ENCODE assay signal across 20 cellular contexts in genomic region chr21:23455676-23456075, GRCh38.
DNase-seq lines count a peak whose midpoint lies in the region; ATAC-seq and TF ChIP-seq lines count a peak whose summit lies in the region.
"Had no signal": no experiment of that assay in that cellular context is flagged by ENCODE, and none has a peak within 500 bp of the region (broad histone marks: within the 10 kb centered on the region; RNA-seq: fewer than 3 reads in every experiment).

No MANE protein-coding gene starts in this region.

- H3K27ac ChIP-seq in gastroesophageal sphincter (no peak overlapping the region), heart right ventricle (no peak overlapping the region)
- H3K27ac ChIP-seq: GM23248 had no signal

- TF ChIP-seq CTCF in gastroesophageal sphincter (IDR thresholded peaks at IDR 0.05) (no peak), heart right ventricle (IDR thresholded peaks at IDR 0.05) (no peak), foreskin fibroblast (IDR thresholded peaks at IDR 0.05; ENCODE audit: low read depth, low read length) (no peak)

- intact Hi-C loops in heart right ventricle (cut with DNase I) = no loop called here

- H3K4me1 ChIP-seq in gastroesophageal sphincter = no peaks in the 10 kb centered on the region
- H3K4me1 ChIP-seq in heart right ventricle = no peaks in the 10 kb centered on the region

- TF ChIP-seq EP300 in gastroesophageal sphincter (IDR thresholded peaks at IDR 0.05) = no peak

- no peaks in the 10 kb centered on the region for H3K9me3 ChIP-seq in gastroesophageal sphincter
- no peaks in the 10 kb centered on the region for H3K9me3 ChIP-seq in heart right ventricle

- ATAC-seq in GM19397 (IDR thresholded peaks at IDR 0.05; ENCODE audit: unreplicated experiment) = peak; percentile 66
- peak; percentile 72 for ATAC-seq in HG02678 (IDR thresholded peaks at IDR 0.05; ENCODE audit: unreplicated experiment)
- peak; percentile 77 for ATAC-seq in HG03432 (IDR thresholded peaks at IDR 0.05; ENCODE audit: unreplicated experiment)
- no peak for ATAC-seq in gastroesophageal sphincter
- ATAC-seq in heart right ventricle = no peak
- ATAC-seq: stimulated activated naive CD8-positive, alpha-beta T cell treated with anti-CD3 and anti-CD28 coated beads, Interleukin-15, Interleukin-2, amounts not matched to agents 100 U/mL and 50 U/mL, for 24 hours had no signal

- no peak overlapping the region for H3K4me3 ChIP-seq in gastroesophageal sphincter
- no peak overlapping the region for H3K4me3 ChIP-seq in heart right ventricle
- no peak overlapping the region for H3K4me3 ChIP-seq in foreskin fibroblast (ENCODE audit: low read depth in 1 of 2, low read length in 2 of 2)
- H3K4me3 ChIP-seq: GM23248 had no signal

- H3K27me3 ChIP-seq in gastroesophageal sphincter (peaks cover 4% of the 10 kb centered on the region), heart right ventricle (no peaks in the 10 kb centered on the region)

- DNase-seq in ELR (ENCODE audit: low read depth) = peak; percentile 24
- DNase-seq in heart right ventricle = no peak
- DNase-seq in foreskin fibroblast = no peak
- no peak for DNase-seq in GM19240 (ENCODE audit: insufficient read length, low spot score)
- DNase-seq: 8988T; activated CD4-positive, CD25-positive, alpha-beta regulatory T cell; activated naive CD4-positive, alpha-beta T cell treated with Interleukin-2 at 50 U/mL for 16 hours; DND-41; GM23248; immature natural killer cell; mesendoderm; NCI-H510A treated with DMSO at 0.1 percent for 48 hours; nucleus accumbens; RPMI8226; stimulated activated naive CD8-positive, alpha-beta T cell treated with anti-CD3 and anti-CD28 coated beads, Interleukin-15, Interleukin-2, amounts not matched to agents 100 U/mL and 50 U/mL, for 24 hours; T-helper 1 cell had no signal

- H3K36me3 ChIP-seq in gastroesophageal sphincter (no peaks in the 10 kb centered on the region), heart right ventricle (no peaks in the 10 kb centered on the region)

- TF ChIP-seq POLR2A in gastroesophageal sphincter (IDR thresholded peaks at IDR 0.05) = no peak

- WGBS in gastroesophageal sphincter (ENCODE audit: low coverage in 1 of 2), 2 donors = 65 to 84% methylated on average over 3 to 4 of the region's 4 CpGs
- 59 to 60% methylated on average over 4 of the region's 4 CpGs for WGBS in heart right ventricle, 2 donors

Comparison
In these comparisons a context has a peak if more than half of its experiments do, and no peak if none do; other contexts are left out.
1. ATAC-seq: peak in GM19397 (single experiment), HG02678 (single experiment) and HG03432 (single experiment); none in gastroesophageal sphincter (single experiment) and heart right ventricle (0 of 8).